ENCODE assay signal across 8 cellular contexts in the genomic region with DNA sequence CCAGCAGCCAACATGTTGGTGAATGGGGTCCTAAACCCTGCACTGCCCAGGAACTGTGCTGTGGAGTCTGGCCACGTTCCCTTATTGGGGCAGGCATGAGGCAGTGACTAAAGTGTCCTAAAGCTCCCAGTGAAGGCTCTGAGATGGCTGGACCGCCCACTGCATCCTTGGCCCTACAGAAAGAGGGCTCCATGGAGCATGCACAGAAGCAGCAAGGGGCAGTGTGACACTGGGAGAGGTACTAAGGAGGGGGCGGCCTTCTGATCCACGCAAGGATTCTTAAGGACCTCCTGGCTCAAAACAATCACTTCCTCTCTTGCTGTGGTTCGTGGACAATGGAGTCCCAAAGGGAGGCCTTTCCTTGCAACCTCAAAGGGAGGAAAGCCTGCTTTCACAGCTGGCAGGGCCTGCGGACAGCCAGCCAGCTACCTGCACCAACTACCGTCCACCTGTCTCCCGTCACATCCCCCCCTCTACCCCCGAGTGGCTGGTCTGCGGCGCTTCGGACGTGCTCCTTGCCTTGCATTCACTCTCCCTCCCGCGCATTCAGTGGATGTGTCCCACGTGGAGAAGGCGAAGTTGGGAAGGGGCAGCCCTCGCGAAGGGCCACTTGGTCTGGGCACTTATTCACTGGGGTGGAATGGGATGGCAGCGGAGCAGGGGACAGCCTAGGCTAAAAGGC.
DNase-seq lines count a peak whose midpoint lies in the region; ATAC-seq and TF ChIP-seq lines count a peak whose summit lies in the region.

No MANE protein-coding gene starts in this region.

- TF ChIP-seq CTCF in AG04449 (IDR thresholded peaks at IDR 0.05; ENCODE audit: insufficient read depth, low read length, missing control alignments) (no peak), gastroesophageal sphincter (IDR thresholded peaks at IDR 0.05) (peak in 1 of 4 experiments; percentile 33), GM10248 (IDR thresholded peaks at IDR 0.05; ENCODE audit: control extremely low read depth, extremely low read depth, low read depth, missing control alignments) (no peak)

- CTCF ChIA-PET in AG04449 (lab: Yijun Ruan, JAX) (interaction anchor here (1.4 kb wide), 1 partner anchor 21 kb away, joined by 3 read pairs; no protein-coding TSS in a partner anchor), GM10248 (lab: Yijun Ruan, JAX) (interaction anchor here (1.4 kb wide), 1 partner anchor 27 kb away, joined by 3 read pairs; no protein-coding TSS in a partner anchor)

- H3K4me3 ChIP-seq in AG04449 (ENCODE audit: low read depth, low read length): peak overlapping the region; percentile 73
- peak overlapping the region; percentile 98 for H3K4me3 ChIP-seq in SJCRH30
- H3K4me3 ChIP-seq in gastroesophageal sphincter: peak overlapping the region; percentile 65 to 81
- H3K4me3 ChIP-seq in neuron (ENCODE audit: low read length): no peak overlapping the region

- TF ChIP-seq POLR2A in gastroesophageal sphincter (IDR thresholded peaks at IDR 0.05): no peak

- no peak for TF ChIP-seq EP300 in gastroesophageal sphincter (IDR thresholded peaks at IDR 0.05)

- H3K27me3 ChIP-seq in SJCRH30 (no peaks in the 10 kb centered on the region), gastroesophageal sphincter (no peaks in the 10 kb centered on the region), neuron (ENCODE audit: insufficient read depth, low read length) (peaks cover 17% of the 10 kb centered on the region)

- WGBS in gastroesophageal sphincter (ENCODE audit: low coverage in 1 of 2), 2 donors: 16 to 49% methylated on average over 9 to 10 of the region's 20 CpGs

- H3K4me1 ChIP-seq in SJCRH30: peaks cover 39% of the 10 kb centered on the region
- H3K4me1 ChIP-seq in gastroesophageal sphincter: peaks cover 0 to 42% (median 7%) of the 10 kb centered on the region in 3 donors
- no peaks in the 10 kb centered on the region for H3K4me1 ChIP-seq in neuron (ENCODE audit: insufficient read depth, low read length)

- H3K36me3 ChIP-seq in SJCRH30 (peaks cover 17% of the 10 kb centered on the region), gastroesophageal sphincter (peaks cover 0 to 3% of the 10 kb centered on the region in 2 donors), neuron (ENCODE audit: insufficient read depth, low read length) (no peaks in the 10 kb centered on the region)

- peak; percentile 0 for ATAC-seq in gastroesophageal sphincter
- ATAC-seq in HG03460 (IDR thresholded peaks at IDR 0.05; ENCODE audit: unreplicated experiment): no peak
- no peak for ATAC-seq in GM18498 (IDR thresholded peaks at IDR 0.05; ENCODE audit: unreplicated experiment)

- POLR2A ChIA-PET in AG04449 (lab: Yijun Ruan, JAX): no interaction called here
- POLR2A ChIA-PET in GM10248 (lab: Yijun Ruan, JAX): no interaction called here

- no peaks in the 10 kb centered on the region for H3K9me3 ChIP-seq in SJCRH30 (replicated peaks)
- no peaks in the 10 kb centered on the region for H3K9me3 ChIP-seq in gastroesophageal sphincter
- H3K9me3 ChIP-seq in neuron (ENCODE audit: low read length): no peaks in the 10 kb centered on the region

- H3K27ac ChIP-seq in SJCRH30: peak overlapping the region; percentile 86
- peak overlapping the region; percentile 45 to 95 (median 84) for H3K27ac ChIP-seq in gastroesophageal sphincter

- DNase-seq in AG04449 (ENCODE audit: low read depth, low spot score) (no peak), SJCRH30 (peak; percentile 54 to 73), GM10248 (ENCODE audit: extremely low spot score) (no peak)
- DNase-seq in stimulated activated CD4-positive, alpha-beta T cell treated with anti-CD3 and anti-CD28 coated beads, Interleukin-4, amount 100 ng/mL, for 24 hours: no peak

- H2AFZ ChIP-seq in neuron (ENCODE audit: low read depth, low read length): peak overlapping the region; percentile 56

Comparison
In these comparisons a context has a peak if more than half of its experiments do, and no peak if none do; other contexts are left out.
1. DNase-seq: peak in SJCRH30 (2 of 2); none in AG04449 (single experiment), stimulated activated CD4-positive, alpha-beta T cell treated with anti-CD3 and anti-CD28 coated beads, Interleukin-4, amount 100 ng/mL, for 24 hours (single experiment) and GM10248 (single experiment).